In the genomic region with DNA sequence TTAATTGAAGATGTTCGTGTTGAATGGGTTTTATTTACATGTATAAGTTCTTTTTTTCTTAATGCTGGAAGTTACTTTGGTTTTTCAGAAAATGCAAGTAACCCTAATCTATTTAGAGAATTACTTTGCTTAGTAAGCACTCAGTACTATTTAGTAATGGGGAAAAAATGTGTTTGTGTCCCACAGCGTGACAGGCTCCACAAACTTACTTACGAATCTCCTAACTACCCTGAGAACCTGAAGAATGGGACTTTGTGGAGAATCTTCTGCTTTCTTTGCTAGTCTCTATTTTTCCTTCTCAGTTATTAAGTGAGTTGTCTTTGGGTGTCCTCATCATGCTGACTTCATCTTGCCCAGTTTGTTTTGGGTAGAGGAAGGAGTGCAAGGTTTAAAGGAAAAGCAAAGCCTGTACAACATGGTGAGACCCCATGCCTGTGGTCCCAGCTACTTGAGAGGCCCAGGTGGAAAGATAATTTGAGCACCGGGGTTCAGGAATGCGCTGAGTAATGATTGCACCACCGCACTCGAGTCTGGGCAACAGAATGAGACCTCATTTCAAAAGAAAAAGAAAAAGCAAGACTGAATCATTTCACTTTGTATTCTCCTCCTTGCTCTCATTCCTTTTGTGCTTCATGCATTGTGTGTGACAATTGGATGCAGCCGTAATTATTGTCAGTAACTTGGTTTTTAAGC, we compare ENCODE assay signal across 11 cellular contexts. TPM values are rescaled to one million over a fixed set of nuclear protein-coding genes. Genes with fewer than 3 reads are reported as not detected.
DNase-seq lines count a peak whose midpoint lies in the region; ATAC-seq and TF ChIP-seq lines count a peak whose summit lies in the region.
"Had no signal": no experiment of that assay in that cellular context is flagged by ENCODE, and none has a peak within 500 bp of the region (broad histone marks: within the 10 kb centered on the region; RNA-seq: fewer than 3 reads in every experiment).

No MANE protein-coding gene starts in this region.

- peak overlapping the region; percentile 80 for H3K27ac Mint-ChIP-seq in type B pancreatic cell
- H3K27ac Mint-ChIP-seq: activated CD4-positive, alpha-beta memory T cell treated with anti-CD3 and anti-CD28 coated beads, Interleukin-2, amount 10 ng/mL, durations not matched to agents 7 days and 5 days; activated naive CD4-positive, alpha-beta T cell treated with anti-CD3 and anti-CD28 coated beads for 36 hours had no signal

- H3K4me1 Mint-ChIP-seq in type B pancreatic cell (ENCODE audit: unreplicated experiment) = peaks cover 40% of the 10 kb centered on the region

- no peak overlapping the region for H3K27ac ChIP-seq in HEK293 (ENCODE audit: extremely low read depth, low read depth, low read length)
- H3K27ac ChIP-seq in foreskin keratinocyte = peak overlapping the region; percentile 25
- no peak overlapping the region for H3K27ac ChIP-seq in coronary artery

- no peaks in the 10 kb centered on the region for H3K27me3 Mint-ChIP-seq in type B pancreatic cell
- H3K27me3 Mint-ChIP-seq: naive B cell had no signal

- H3K27me3 ChIP-seq in adipocyte (replicated peaks; ENCODE audit: control insufficient read depth, insufficient read depth, low read length) = no peaks in the 10 kb centered on the region
- no peaks in the 10 kb centered on the region for H3K27me3 ChIP-seq in foreskin keratinocyte

- CTCF ChIA-PET in HEK293 (lab: Yijun Ruan, JAX) = interaction anchor here (0.6 to 6.3 kb wide), 8 partner anchors 8 to 439 kb away, joined by 3 to 58 read pairs (median 4); partner anchors contain the start of gene NEDD4L

- DNase-seq in adipocyte (ENCODE audit: low read depth) (peak; percentile 66), foreskin keratinocyte (peak; percentile 64 to 81), type B pancreatic cell (ENCODE audit: extremely low spot score, unreplicated experiment) (no peak), coronary artery (ENCODE audit: low spot score) (no peak)
- DNase-seq: activated CD4-positive, alpha-beta memory T cell treated with anti-CD3 and anti-CD28 coated beads, Interleukin-2, amount 10 ng/mL, durations not matched to agents 7 days and 5 days; activated naive CD4-positive, alpha-beta T cell treated with anti-CD3 and anti-CD28 coated beads for 36 hours; naive B cell; NCI-H1694 had no signal

- no peaks in the 10 kb centered on the region for H3K36me3 ChIP-seq in HEK293 (ENCODE audit: control insufficient read depth in 2 of 2, insufficient read depth in 1 of 2, low read length in 2 of 2)
- H3K36me3 ChIP-seq in adipocyte (ENCODE audit: control insufficient read depth, insufficient read depth, low read length, severe bottlenecking) = no peaks in the 10 kb centered on the region

- H3K4me1 ChIP-seq in HEK293 (ENCODE audit: control insufficient read depth, insufficient read depth, low read length) (peaks cover 3% of the 10 kb centered on the region; the same call in 1 of the 2 replicates), adipocyte (ENCODE audit: control insufficient read depth, insufficient read depth, low read length) (peaks cover 14% of the 10 kb centered on the region), foreskin keratinocyte (peaks cover 26% of the 10 kb centered on the region)

- H3K4me3 Mint-ChIP-seq in type B pancreatic cell = no peak overlapping the region
- H3K4me3 Mint-ChIP-seq: activated CD4-positive, alpha-beta memory T cell treated with anti-CD3 and anti-CD28 coated beads, Interleukin-2, amount 10 ng/mL, durations not matched to agents 7 days and 5 days; activated naive CD4-positive, alpha-beta T cell treated with anti-CD3 and anti-CD28 coated beads for 36 hours; naive B cell had no signal

- POLR2A ChIA-PET in HEK293 (lab: Yijun Ruan, JAX) = no interaction called here

- H3K9ac ChIP-seq in adipocyte (ENCODE audit: low read length) = peak overlapping the region; percentile 25

- peak; percentile 71 for ATAC-seq in foreskin keratinocyte
- ATAC-seq in HG02973 (IDR thresholded peaks at IDR 0.05; ENCODE audit: unreplicated experiment) = no peak
- ATAC-seq in HG02938 (IDR thresholded peaks at IDR 0.05; ENCODE audit: unreplicated experiment) = no peak

- H3K36me3 Mint-ChIP-seq in type B pancreatic cell = peaks cover 26% of the 10 kb centered on the region

- H3K4me3 ChIP-seq in HEK293 (ENCODE audit: low read depth, low read length) (no peak overlapping the region), adipocyte (ENCODE audit: low read length) (peak overlapping the region; percentile 48), coronary artery (no peak overlapping the region)

- peaks cover 4% of the 10 kb centered on the region for H3K9me3 Mint-ChIP-seq in type B pancreatic cell
- H3K9me3 Mint-ChIP-seq: activated CD4-positive, alpha-beta memory T cell treated with anti-CD3 and anti-CD28 coated beads, Interleukin-2, amount 10 ng/mL, durations not matched to agents 7 days and 5 days; activated naive CD4-positive, alpha-beta T cell treated with anti-CD3 and anti-CD28 coated beads for 36 hours; naive B cell had no signal

- no peaks in the 10 kb centered on the region for H3K9me3 ChIP-seq in HEK293 (ENCODE audit: control insufficient read depth, insufficient read depth, low read depth, low read length)
- no peaks in the 10 kb centered on the region for H3K9me3 ChIP-seq in adipocyte (ENCODE audit: control insufficient read depth, low read length)

- TF ChIP-seq CTCF in HEK293 (tag by site-specific recombination; IDR thresholded peaks at IDR 0.05) (no peak), foreskin keratinocyte (conservative IDR thresholded peaks at IDR 0.05) (no peak), type B pancreatic cell (conservative IDR thresholded peaks at IDR 0.05) (no peak), coronary artery (IDR thresholded peaks at IDR 0.05) (no peak)

TF ChIP-seq in HEK293, 187 proteins besides CTCF, POLR2A, EP300 and RAD21:
- TF ChIP-seq ZNF311 (tag by site-specific recombination; IDR thresholded peaks at IDR 0.05; ENCODE audit: borderline replicate concordance) (no peak), ZIC2 (tag by site-specific recombination; IDR thresholded peaks at IDR 0.05) (peak; percentile 50; the same call in 1 of the 2 replicates)

RNA-seq across cellular contexts. Expression of gene NEDD4L, which starts 10.2 kb away (rescaled TPM):
- total RNA-seq in foreskin keratinocyte = 76.3 and 79.5 TPM in 2 replicates
- 52.6 and 62.1 TPM in 2 replicates for polyA plus RNA-seq in foreskin keratinocyte
- total RNA-seq in type B pancreatic cell (ENCODE audit: low replicate concordance) = 84.7 and 93.5 TPM in 2 replicates

Comparison
In these comparisons a context has a peak if more than half of its experiments do, and no peak if none do; other contexts are left out.
1. DNase-seq: peak in adipocyte (single experiment) and foreskin keratinocyte (2 of 2); none in type B pancreatic cell (single experiment) and coronary artery (single experiment).